ENCODE assay signal across 7 cellular contexts in genomic region chr6:153412519-153412918, GRCh38.
"Had no signal": no experiment of that assay in that cellular context is flagged by ENCODE, and none has a peak within 500 bp of the region (broad histone marks: within the 10 kb centered on the region; RNA-seq: fewer than 3 reads in every experiment).

No MANE protein-coding gene starts in this region.

- DNase-seq: H9, HCEC 1CT, HFFc6, IMR-90 had no signal

- H3K27ac ChIP-seq: HL-60 had no signal

- H2AFZ ChIP-seq: GM23338 had no signal

- H3K4me2 ChIP-seq: GM23338 had no signal

- H3K4me3 ChIP-seq: GM23338, K562 had no signal

- ATAC-seq: GM23338, K562 had no signal
